Comparison of ENCODE assay signal across 10 cellular contexts in genomic region chr7:44080686-44081265, GRCh38. TPM values are rescaled to one million over a fixed set of nuclear protein-coding genes. Genes with fewer than 3 reads are reported as not detected.
DNase-seq lines count a peak whose midpoint lies in the region; ATAC-seq lines count a peak whose summit lies in the region.
"Had no signal": no experiment of that assay in that cellular context is flagged by ENCODE, and none has a peak within 500 bp of the region (broad histone marks: within the 10 kb centered on the region; RNA-seq: fewer than 3 reads in every experiment).

No MANE protein-coding gene starts in this region.

- POLR2A ChIA-PET in naive thymus-derived CD4-positive, alpha-beta T cell (lab: Charles Lee), result interaction anchor here (0.6 to 4.3 kb wide), 16 partner anchors 8 to 759 kb away, joined by 3 to 53 read pairs (median 4); partner anchors contain the start of genes DBNL, NUDCD3, PGAM2 and POLD2

- H3K27me3 Mint-ChIP-seq in central memory CD8-positive, alpha-beta T cell, result no peaks in the 10 kb centered on the region
- H3K27me3 Mint-ChIP-seq in naive thymus-derived CD4-positive, alpha-beta T cell, result peaks cover 0 to 4% (median 0%) of the 10 kb centered on the region in 5 donors

- H3K4me3 ChIP-seq in BLaER1, result peak overlapping the region; percentile 84
- H3K4me3 ChIP-seq in naive thymus-derived CD4-positive, alpha-beta T cell (ENCODE audit: low read length), result peak overlapping the region; percentile 77

- H3K27ac Mint-ChIP-seq in central memory CD8-positive, alpha-beta T cell (ENCODE audit: low read depth), result peak overlapping the region; percentile 89
- H3K27ac Mint-ChIP-seq in naive thymus-derived CD4-positive, alpha-beta T cell, result peak overlapping the region; percentile 67 to 95 (median 90)

- H3K4me3 Mint-ChIP-seq in central memory CD8-positive, alpha-beta T cell, result peak overlapping the region; percentile 84
- peak overlapping the region; percentile 79 to 91 (median 86) for H3K4me3 Mint-ChIP-seq in naive thymus-derived CD4-positive, alpha-beta T cell

- H3K9ac ChIP-seq in BLaER1, result peak overlapping the region; percentile 95

- H3K27ac ChIP-seq in BLaER1 (peak overlapping the region; percentile 96), KOPT-K1 (ENCODE audit: low read depth, low read length, poor library complexity, severe bottlenecking) (peak overlapping the region; percentile 100)
- peak overlapping the region; percentile 90 for H3K27ac ChIP-seq in naive thymus-derived CD4-positive, alpha-beta T cell (ENCODE audit: low read depth, low read length)

- no peak for DNase-seq in central memory CD8-positive, alpha-beta T cell (ENCODE audit: low spot score in 2 of 2)
- no peak for DNase-seq in naive thymus-derived CD4-positive, alpha-beta T cell
- no peak for DNase-seq in LoVo (ENCODE audit: low spot score)
- no peak for DNase-seq in NCI-H446 (lab: John Stamatoyannopoulos, UW)
- DNase-seq: activated CD4-positive, alpha-beta T cell treated with anti-CD3 and anti-CD28 coated beads for 1 hour; NCI-H1092 treated with DMSO at 0.1 percent for 48 hours had no signal

- peaks cover 13% of the 10 kb centered on the region; the same call in 1 of the 2 replicates for H4K20me1 ChIP-seq in BLaER1

- H3K4me2 ChIP-seq in BLaER1, result peak overlapping the region; percentile 80

- CTCF ChIA-PET in naive thymus-derived CD4-positive, alpha-beta T cell (lab: Charles Lee), result interaction anchor here (0.6 to 1.3 kb wide), 5 partner anchors 8 to 393 kb away, joined by 3 to 7 read pairs (median 3); no protein-coding TSS in a partner anchor

- H3K27me3 ChIP-seq in BLaER1, result no peaks in the 10 kb centered on the region
- no peaks in the 10 kb centered on the region for H3K27me3 ChIP-seq in naive thymus-derived CD4-positive, alpha-beta T cell (ENCODE audit: control insufficient read depth in 2 of 2, insufficient read depth in 2 of 2, low read length in 2 of 2)

- no peaks in the 10 kb centered on the region for H3K9me3 ChIP-seq in BLaER1
- no peaks in the 10 kb centered on the region for H3K9me3 ChIP-seq in KOPT-K1 (ENCODE audit: insufficient read depth, low read length, poor library complexity, severe bottlenecking)
- no peaks in the 10 kb centered on the region for H3K9me3 ChIP-seq in naive thymus-derived CD4-positive, alpha-beta T cell (ENCODE audit: control insufficient read depth in 2 of 3, low read length in 3 of 3)

- H3K36me3 ChIP-seq in BLaER1 (peaks cover 51% of the 10 kb centered on the region), KOPT-K1 (ENCODE audit: insufficient read depth, low read length) (peaks cover 53% of the 10 kb centered on the region)
- H3K36me3 ChIP-seq in naive thymus-derived CD4-positive, alpha-beta T cell (ENCODE audit: control insufficient read depth in 2 of 3, insufficient read depth in 3 of 3, low read length in 3 of 3), result peaks cover 15 to 49% (median 23%) of the 10 kb centered on the region in 3 experiments

- H3K4me1 Mint-ChIP-seq in central memory CD8-positive, alpha-beta T cell, result peaks cover 38% of the 10 kb centered on the region
- peaks cover 14 to 34% (median 20%) of the 10 kb centered on the region in 7 donors for H3K4me1 Mint-ChIP-seq in naive thymus-derived CD4-positive, alpha-beta T cell

- ATAC-seq in central memory CD8-positive, alpha-beta T cell (replicated peaks; ENCODE audit: extremely low read depth, poor library complexity, severe bottlenecking), result no peak
- ATAC-seq in naive thymus-derived CD4-positive, alpha-beta T cell, result no peak
- ATAC-seq in GM18867 (IDR thresholded peaks at IDR 0.05; ENCODE audit: unreplicated experiment) (no peak), HG03196 (IDR thresholded peaks at IDR 0.05; ENCODE audit: unreplicated experiment) (no peak)

- no peaks in the 10 kb centered on the region for H3K9me3 Mint-ChIP-seq in central memory CD8-positive, alpha-beta T cell
- no peaks in the 10 kb centered on the region for H3K9me3 Mint-ChIP-seq in naive thymus-derived CD4-positive, alpha-beta T cell

- intact Hi-C loops in naive thymus-derived CD4-positive, alpha-beta T cell (cut with micrococcal nuclease), result loop anchor here (1.0 to 10.0 kb wide), 7 partner anchors 8 to 1034 kb away; partner anchors contain the start of genes TBRG4 (in 2 of the 2), MRPS24 (in 1 of the 2), MYO1G (in 1 of the 2) and PPIA (in 1 of the 2)

- H3K4me1 ChIP-seq in BLaER1, result peaks cover 84% of the 10 kb centered on the region
- peaks cover 15 to 16% of the 10 kb centered on the region in 2 donors for H3K4me1 ChIP-seq in naive thymus-derived CD4-positive, alpha-beta T cell (ENCODE audit: control insufficient read depth in 2 of 2, insufficient read depth in 2 of 2, low read length in 2 of 2)

- H3K36me3 Mint-ChIP-seq in central memory CD8-positive, alpha-beta T cell (ENCODE audit: insufficient read depth), result peaks cover 20% of the 10 kb centered on the region
- H3K36me3 Mint-ChIP-seq in naive thymus-derived CD4-positive, alpha-beta T cell, result peaks cover 5 to 21% (median 13%) of the 10 kb centered on the region in 5 donors

RNA-seq across cellular contexts. Expression of gene POLM, which starts 1.6 kb away (rescaled TPM):
- total RNA-seq in naive thymus-derived CD4-positive, alpha-beta T cell, result 10 to 100 TPM; 33.9 to 77.1 (median 48.9) TPM
- polyA plus RNA-seq in naive thymus-derived CD4-positive, alpha-beta T cell, result 10 to 100 TPM; 18.2 to 20.4 TPM

RNA-seq across cellular contexts. Expression of gene PGAM2, which starts 15.4 kb away (rescaled TPM):
- 1 to 10 TPM in 4 of 5 experiments, under 1 TPM in 1; 0.73 to 3.1 (median 1.8) TPM for total RNA-seq in naive thymus-derived CD4-positive, alpha-beta T cell
- not detected for polyA plus RNA-seq in naive thymus-derived CD4-positive, alpha-beta T cell

RNA-seq across cellular contexts. Expression of gene AEBP1, which starts 23.4 kb away (rescaled TPM):
- 10 to 100 TPM in 4 of 5 experiments, 1 to 10 TPM in 1; 7.7 to 33.1 (median 27.5) TPM for total RNA-seq in naive thymus-derived CD4-positive, alpha-beta T cell
- polyA plus RNA-seq in naive thymus-derived CD4-positive, alpha-beta T cell, result 10 to 100 TPM in 1 of 2 donors, 1 to 10 TPM in 1; 3.0 to 13.5 TPM

RNA-seq across cellular contexts. Expression of gene DBNL, which starts 36.3 kb away (rescaled TPM):
- 100 to 1,000 TPM; 112 to 182 (median 164) TPM for total RNA-seq in naive thymus-derived CD4-positive, alpha-beta T cell
- 100 to 1,000 TPM; 171 to 217 TPM for polyA plus RNA-seq in naive thymus-derived CD4-positive, alpha-beta T cell

RNA-seq across cellular contexts. Expression of gene POLD2, which starts 42.6 kb away (rescaled TPM):
- 100 to 1,000 TPM in 1 of 5 experiments, 10 to 100 TPM in 4; 55.1 to 118 (median 69.2) TPM for total RNA-seq in naive thymus-derived CD4-positive, alpha-beta T cell
- 10 to 100 TPM; 78.1 to 94.8 TPM for polyA plus RNA-seq in naive thymus-derived CD4-positive, alpha-beta T cell
